In genomic region chr18:22521026-22521707, GRCh38 we compare ENCODE assay signal across 9 cellular contexts.
"Had no signal": no experiment of that assay in that cellular context is flagged by ENCODE, and none has a peak within 500 bp of the region (broad histone marks: within the 10 kb centered on the region; RNA-seq: fewer than 3 reads in every experiment).

No MANE protein-coding gene starts in this region.

- DNase-seq: activated CD4-positive, alpha-beta memory T cell treated with anti-CD3 and anti-CD28 coated beads for 36 hours; activated CD4-positive, alpha-beta T cell treated with anti-CD3 and anti-CD28 coated beads for 36 hours; activated naive CD8-positive, alpha-beta T cell treated with anti-CD3 and anti-CD28 coated beads for 36 hours; activated T-cell treated with anti-CD3 and anti-CD28 coated beads, Interleukin-2, amount 50 U/mL, for 48 hours; effector memory CD4-positive, alpha-beta T cell; head of caudate nucleus; midbrain; ovary; stimulated activated CD4-positive, alpha-beta T cell treated with anti-CD3 and anti-CD28 coated beads, Interleukin-2, amount 100 ng/mL, for 24 hours had no signal

- ATAC-seq: activated CD4-positive, alpha-beta T cell treated with anti-CD3 and anti-CD28 coated beads for 36 hours had no signal
